In the genomic region with DNA sequence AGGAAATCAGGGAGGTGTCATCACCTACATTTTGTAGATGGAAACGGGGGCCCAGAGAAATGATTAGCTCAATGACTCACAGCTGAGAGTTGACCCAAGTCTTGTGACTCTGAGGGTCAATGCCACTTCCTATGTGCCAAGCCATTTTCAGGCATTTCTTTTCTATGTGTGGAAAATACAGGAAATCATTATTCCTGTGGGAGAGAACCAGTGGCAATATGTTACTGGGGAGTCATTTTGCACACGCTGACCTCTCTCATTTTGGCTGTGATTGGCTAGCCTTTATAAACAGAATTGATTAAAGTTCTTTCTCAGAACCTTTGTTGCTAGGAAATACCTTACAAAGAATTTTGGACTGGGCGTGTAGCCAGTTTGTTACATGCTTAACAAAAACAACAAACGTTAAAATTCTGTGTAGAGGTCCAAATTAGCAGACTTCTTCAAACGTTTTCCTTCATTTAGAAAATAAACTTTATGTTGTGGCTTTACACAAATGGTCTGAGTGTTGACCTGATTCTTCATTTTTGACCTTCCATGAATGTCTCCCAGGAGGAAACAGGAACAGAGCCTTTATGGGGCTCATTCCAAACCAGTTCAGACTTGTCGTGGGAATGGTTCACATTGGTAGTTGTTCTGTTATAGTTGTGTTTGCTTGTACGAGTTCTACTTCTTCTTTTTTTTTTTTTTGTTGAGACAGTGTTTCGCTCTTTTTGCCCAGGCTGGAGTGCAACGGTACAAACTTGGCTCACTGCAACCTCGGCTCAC, we compare ENCODE assay signal across 8 cellular contexts. TPM values are rescaled to one million over a fixed set of nuclear protein-coding genes. Genes with fewer than 3 reads are reported as not detected.
A peak's percentile ranks its signal among the peaks of the same experiment; 100 is the strongest.
DNase-seq lines count a peak whose midpoint lies in the region; ATAC-seq and TF ChIP-seq lines count a peak whose summit lies in the region.

No MANE protein-coding gene starts in this region.

- peaks cover 21 to 60% of the 10 kb centered on the region in 2 experiments for H3K79me1 ChIP-seq in IMR-90 (ENCODE audit: low read depth in 1 of 2, low read length in 2 of 2)

- WGBS in IMR-90 (ENCODE audit: extremely low coverage in 2 of 2, insufficient read length in 1 of 2), 2 experiments: 0% methylated on average over 1 of the region's 10 CpGs; no CpG with 5 or more reads in 1 of the 2 experiments
- 89 to 94% methylated on average over 5 of the region's 10 CpGs for WGBS in mesodermal cell (ENCODE audit: insufficient coverage in 2 of 2), 2 experiments

- TF ChIP-seq CTCF in IMR-90 (conservative IDR thresholded peaks at IDR 0.05; ENCODE audit: low read depth, low read length): no peak

- 0 out of 2 replicates have a peak overlapping the region, but pooled peaks have one; percentile 4 for H2BK120ac ChIP-seq in IMR-90 (ENCODE audit: low read depth, low read length)

- H3K9ac ChIP-seq in IMR-90 (ENCODE audit: low read depth, low read length): no peak overlapping the region
- no peak overlapping the region for H3K9ac ChIP-seq in duodenal mucosa (ENCODE audit: low read depth in 1 of 2, low read length in 2 of 2)

- BruUV-seq in IMR-90 (replicated peaks; lab: Mats Ljungman, UMichigan): no TSS peak

- H2AK5ac ChIP-seq in IMR-90 (ENCODE audit: low read depth, low read length): no peak overlapping the region

- H3K36me3 ChIP-seq in IMR-90 (ENCODE audit: control insufficient read depth, insufficient read depth, low read length) (peaks cover 2% of the 10 kb centered on the region; the same call in 1 of the 2 replicates), duodenal mucosa (ENCODE audit: control insufficient read depth in 1 of 2, insufficient read depth in 2 of 2, low read length in 2 of 2) (peaks cover 0 to 4% of the 10 kb centered on the region in 2 donors), mesodermal cell (ENCODE audit: control insufficient read depth, insufficient read depth, low read length) (peaks cover 14% of the 10 kb centered on the region)

- H3K56ac ChIP-seq in IMR-90 (ENCODE audit: extremely low read depth, insufficient read depth, low read length): no peak overlapping the region

- dilution Hi-C loops in IMR-90 (cut with HindIII; ENCODE audit: low sequenced_read_pairs, unreplicated experiment): no loop called here

- no peak overlapping the region for H3K23ac ChIP-seq in IMR-90 (ENCODE audit: low read depth, low read length)

- H3K18ac ChIP-seq in IMR-90 (ENCODE audit: low read depth, low read length): peak overlapping the region; percentile 14

- H2AK9ac ChIP-seq in IMR-90 (replicated peaks; ENCODE audit: low read depth, low read length, poor library complexity): no peak overlapping the region

- H3K27ac ChIP-seq in IMR-90 (ENCODE audit: insufficient read depth, low read length) (peak overlapping the region; percentile 27; the same call in 1 of the 2 replicates), duodenal mucosa (ENCODE audit: low read depth, low read length) (peak overlapping the region; percentile 46), mesodermal cell (ENCODE audit: low read depth, low read length, severe bottlenecking) (peak overlapping the region; percentile 17)

- in situ Hi-C loops in IMR-90 (cut with MboI; ENCODE audit: low sequenced_read_pairs): no loop called here

- H3K4me2 ChIP-seq in IMR-90 (ENCODE audit: low read depth, low read length): peak overlapping the region; percentile 33

- no peak overlapping the region for H3K14ac ChIP-seq in IMR-90 (replicated peaks; ENCODE audit: low read depth, low read length)

- H2BK5ac ChIP-seq in IMR-90 (ENCODE audit: low read depth, low read length, poor library complexity, severe bottlenecking): peak overlapping the region; percentile 5

- intact Hi-C loops in IMR-90 (cut with micrococcal nuclease): no loop called here

- H3K4ac ChIP-seq in IMR-90 (ENCODE audit: low read depth, low read length): peak overlapping the region; percentile 9; the same call in 1 of the 2 replicates

- H3K9me3 ChIP-seq in IMR-90 (ENCODE audit: control insufficient read depth, insufficient read depth, low read length): no peaks in the 10 kb centered on the region
- H3K9me3 ChIP-seq in duodenal mucosa (ENCODE audit: control insufficient read depth in 1 of 2, low read length in 2 of 2): no peaks in the 10 kb centered on the region
- H3K9me3 ChIP-seq in mesodermal cell (ENCODE audit: control insufficient read depth, low read length): no peaks in the 10 kb centered on the region

- H3K27me3 ChIP-seq in IMR-90 (ENCODE audit: control insufficient read depth, insufficient read depth, low read length): no peaks in the 10 kb centered on the region
- H3K27me3 ChIP-seq in duodenal mucosa (ENCODE audit: control insufficient read depth in 1 of 2, insufficient read depth in 2 of 2, low read length in 2 of 2): no peaks in the 10 kb centered on the region

- POLR2A ChIA-PET in IMR-90 (lab: Charles Lee; ENCODE audit: unreplicated experiment): no interaction called here

- H2BK20ac ChIP-seq in IMR-90 (ENCODE audit: low read depth, low read length): no peak overlapping the region

- CTCF ChIA-PET in IMR-90 (lab: Yijun Ruan, JAX): no interaction called here

- no peak for TF ChIP-seq RAD21 in IMR-90 (IDR thresholded peaks at IDR 0.05; ENCODE audit: low read length)

- H4K5ac ChIP-seq in IMR-90 (ENCODE audit: low read depth, low read length): no peak overlapping the region; the same call in 1 of the 2 replicates

- 0 out of 2 replicates have a peak overlapping the region, but pooled peaks have one; percentile 7 for H4K91ac ChIP-seq in IMR-90 (ENCODE audit: insufficient read depth, low read depth, low read length)

- 0 out of 2 replicates have a peak, but pooled peaks cover 3% of the 10 kb centered on the region for H3K9me1 ChIP-seq in IMR-90 (ENCODE audit: insufficient read depth, low read length)

- ATAC-seq in IMR-90 (ENCODE audit: low read depth): peak; percentile 81
- no peak for ATAC-seq in HG03457 (IDR thresholded peaks at IDR 0.05; ENCODE audit: unreplicated experiment)
- ATAC-seq in HG02852 (IDR thresholded peaks at IDR 0.05; ENCODE audit: unreplicated experiment): no peak
- no peak for ATAC-seq in HG03045 (IDR thresholded peaks at IDR 0.05; ENCODE audit: unreplicated experiment)

- no peak overlapping the region for H2BK15ac ChIP-seq in IMR-90 (ENCODE audit: low read depth, low read length)

- H3K4me3 ChIP-seq in IMR-90 (ENCODE audit: insufficient read depth, low read depth, low read length): no peak overlapping the region
- no peak overlapping the region for H3K4me3 ChIP-seq in duodenal mucosa (ENCODE audit: low read depth in 1 of 2, low read length in 2 of 2)
- no peak overlapping the region for H3K4me3 ChIP-seq in mesodermal cell (ENCODE audit: extremely low read depth, insufficient read depth, low read length, poor library complexity, severe bottlenecking)

- 0 out of 2 replicates have a peak, but pooled peaks cover 7% of the 10 kb centered on the region for H4K20me1 ChIP-seq in IMR-90 (ENCODE audit: insufficient read depth, low read length)

- H2AFZ ChIP-seq in IMR-90 (replicated peaks; ENCODE audit: low read length, poor library complexity): no peak overlapping the region

- DNase-seq in A172 (ENCODE audit: low spot score) (peak; percentile 79), IMR-90 (peak; percentile 87), NCI-H2196 treated with DMSO at 0.1 percent for 48 hours (lab: John Stamatoyannopoulos, UW; ENCODE audit: unreplicated experiment) (no peak)

- peak overlapping the region in 1 of 2 experiments; percentile 32; a peak in 1 of 4 replicates for H4K8ac ChIP-seq in IMR-90 (ENCODE audit: low read depth in 2 of 2, low read length in 2 of 2)

- no peak for TF ChIP-seq POLR2A in IMR-90 (IDR thresholded peaks at IDR 0.05; ENCODE audit: low read depth, low read length)

- H3K4me1 ChIP-seq in IMR-90 (ENCODE audit: control insufficient read depth, insufficient read depth, low read length) (peaks cover 7% of the 10 kb centered on the region), duodenal mucosa (ENCODE audit: control insufficient read depth in 1 of 2, insufficient read depth in 2 of 2, low read length in 2 of 2) (peaks cover 7 to 10% of the 10 kb centered on the region in 2 donors), mesodermal cell (ENCODE audit: control insufficient read depth, insufficient read depth, low read length, poor library complexity, severe bottlenecking) (peaks cover 4% of the 10 kb centered on the region)

TF ChIP-seq in IMR-90, 13 proteins besides CTCF, POLR2A, EP300 and RAD21 (continues in another document):
- TF ChIP-seq, protein P1, sequence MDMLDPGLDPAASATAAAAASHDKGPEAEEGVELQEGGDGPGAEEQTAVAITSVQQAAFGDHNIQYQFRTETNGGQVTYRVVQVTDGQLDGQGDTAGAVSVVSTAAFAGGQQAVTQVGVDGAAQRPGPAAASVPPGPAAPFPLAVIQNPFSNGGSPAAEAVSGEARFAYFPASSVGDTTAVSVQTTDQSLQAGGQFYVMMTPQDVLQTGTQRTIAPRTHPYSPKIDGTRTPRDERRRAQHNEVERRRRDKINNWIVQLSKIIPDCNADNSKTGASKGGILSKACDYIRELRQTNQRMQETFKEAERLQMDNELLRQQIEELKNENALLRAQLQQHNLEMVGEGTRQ (IDR thresholded peaks at IDR 0.05; ENCODE audit: low read depth, low read length): no peak
- TF ChIP-seq CEBPB (IDR thresholded peaks at IDR 0.05; ENCODE audit: low read depth, low read length): no peak
- TF ChIP-seq FOS (IDR thresholded peaks at IDR 0.05; ENCODE audit: low read depth, low read length): 0 out of 2 replicates have a peak, but pooled peaks have one; percentile 11
- TF ChIP-seq BHLHE40 (IDR thresholded peaks at IDR 0.05; ENCODE audit: low read depth, low read length): peak; percentile 53; the same call in 1 of the 2 replicates
- TF ChIP-seq NFE2L2 (IDR thresholded peaks at IDR 0.05; ENCODE audit: low read depth, low read length): no peak
- TF ChIP-seq RFX5 (IDR thresholded peaks at IDR 0.05; ENCODE audit: low read depth, low read length): no peak
- TF ChIP-seq CHD1 (IDR thresholded peaks at IDR 0.05; ENCODE audit: low read depth, low read length): no peak
- TF ChIP-seq, protein P2, sequence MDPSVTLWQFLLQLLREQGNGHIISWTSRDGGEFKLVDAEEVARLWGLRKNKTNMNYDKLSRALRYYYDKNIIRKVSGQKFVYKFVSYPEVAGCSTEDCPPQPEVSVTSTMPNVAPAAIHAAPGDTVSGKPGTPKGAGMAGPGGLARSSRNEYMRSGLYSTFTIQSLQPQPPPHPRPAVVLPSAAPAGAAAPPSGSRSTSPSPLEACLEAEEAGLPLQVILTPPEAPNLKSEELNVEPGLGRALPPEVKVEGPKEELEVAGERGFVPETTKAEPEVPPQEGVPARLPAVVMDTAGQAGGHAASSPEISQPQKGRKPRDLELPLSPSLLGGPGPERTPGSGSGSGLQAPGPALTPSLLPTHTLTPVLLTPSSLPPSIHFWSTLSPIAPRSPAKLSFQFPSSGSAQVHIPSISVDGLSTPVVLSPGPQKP (IDR thresholded peaks at IDR 0.05; ENCODE audit: borderline replicate concordance, low read depth, low read length): no peak

RNA-seq across cellular contexts. Expression of gene PCCA, which starts 11.4 kb away (rescaled TPM):
- total RNA-seq in A172 (2014; rRNA removed; shearing (Covaris generic)): 20.0 and 22.8 TPM in 2 replicates
- 22.8 and 24.0 TPM in 2 replicates for total RNA-seq in IMR-90 (2012; rRNA removed)
- 5.6 and 7.6 TPM in 2 replicates for polyA plus RNA-seq in IMR-90 (2012; rRNA removed)
- 1.8 and 6.0 TPM in 2 replicates for polyA plus RNA-seq in IMR-90 (2012; cell fraction: cytosol; rRNA removed)
- polyA plus RNA-seq in IMR-90 (2012; cell fraction: nucleus; rRNA removed; ENCODE audit: low replicate concordance): 2.3 and 13.9 TPM in 2 replicates
- 41.3 TPM for polyA plus RNA-seq in mesodermal cell (2013, experiment 1 of 2)
- polyA plus RNA-seq in mesodermal cell (2013, experiment 2 of 2): 45.1 TPM
